1 cellular context compared by ENCODE assay signal in genomic region chr12:114664661-114665320, GRCh38.
TF ChIP-seq lines count a peak whose summit lies in the region.

No MANE protein-coding gene starts in this region.

TF ChIP-seq in H1, 55 proteins besides CTCF, POLR2A, EP300 and RAD21:
- peak; percentile 69 for TF ChIP-seq RNF2 (IDR thresholded peaks at IDR 0.05; ENCODE audit: borderline replicate concordance, low read depth, low read length, missing control alignments, poor library complexity, severe bottlenecking)
- no peak for TF ChIP-seq ATF2 (IDR thresholded peaks at IDR 0.05; ENCODE audit: low read length)
- peak; percentile 91 for TF ChIP-seq EZH2 (IDR thresholded peaks at IDR 0.05; ENCODE audit: low read depth, low read length, severe bottlenecking)
- TF ChIP-seq SUZ12 (IDR thresholded peaks at IDR 0.05; ENCODE audit: low read length) = peak; percentile 57
TF ChIP-seq in H1: peak in this region for 3.
